In the genomic region with DNA sequence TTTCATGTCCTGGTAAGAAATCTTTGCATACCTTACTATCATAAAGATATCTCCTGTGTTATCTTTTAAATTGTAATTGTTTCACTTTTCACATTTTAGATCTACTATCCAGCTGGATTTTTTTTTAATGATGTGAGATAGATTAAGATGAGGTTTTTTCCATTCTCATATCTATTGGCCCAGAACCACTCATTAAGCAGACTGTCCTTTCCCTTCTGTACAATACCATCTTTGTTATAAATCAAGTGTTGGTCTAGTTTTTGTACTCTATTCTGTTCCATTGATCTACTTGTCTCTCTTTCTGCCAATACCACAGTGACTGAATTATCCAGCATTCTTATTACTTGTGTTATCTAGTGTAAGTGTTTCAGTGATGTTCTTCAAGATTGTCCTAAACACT, we compare ENCODE assay signal across 35 cellular contexts.
"Had no signal": no experiment of that assay in that cellular context is flagged by ENCODE, and none has a peak within 500 bp of the region (broad histone marks: within the 10 kb centered on the region; RNA-seq: fewer than 3 reads in every experiment).

No MANE protein-coding gene starts in this region.

- H3K4me1 Mint-ChIP-seq: activated CD4-positive, alpha-beta T cell treated with anti-CD3 and anti-CD28 coated beads, Interleukin-2, amount 10 ng/mL, durations not matched to agents 24 days and 14 days; activated CD8-positive, alpha-beta memory T cell treated with anti-CD3 and anti-CD28 coated beads, Interleukin-2, amount 10 ng/mL, durations not matched to agents 7 days and 5 days; activated naive CD8-positive, alpha-beta T cell treated with anti-CD3 and anti-CD28 coated beads for 36 hours had no signal

- H3K9me3 Mint-ChIP-seq: activated CD4-positive, alpha-beta T cell treated with anti-CD3 and anti-CD28 coated beads, Interleukin-2, amount 10 ng/mL, durations not matched to agents 24 days and 14 days; activated naive CD4-positive, alpha-beta T cell treated with anti-CD3 and anti-CD28 coated beads for 36 hours; activated naive CD4-positive, alpha-beta T cell treated with anti-CD3 and anti-CD28 coated beads, Interleukin-2, amount 50 U/mL, for 24 hours; activated naive CD8-positive, alpha-beta T cell treated with anti-CD3 and anti-CD28 coated beads for 36 hours; activated naive CD8-positive, alpha-beta T cell treated with anti-CD3 and anti-CD28 coated beads, Interleukin-2, amount 50 U/mL, for 24 hours; activated T-helper 1 cell treated with anti-CD3 and anti-CD28 coated beads, Interleukin-12 subunit alpha, Interleukin-12 subunit beta, Interleukin-2, Interleukin-4 antibody, amounts not matched to agents 30 ng/mL and 10 ng/mL and 1 ng/mL, durations not matched to agents 14 hours and 24 hours and 36 hours; activated T-helper 2 cell treated with anti-CD3 and anti-CD28 coated beads, Interferon-gamma antibody, Interleukin-2, Interleukin-4, amounts not matched to agents 10 μg/mL and 5 μg/mL and 100 μg/mL, durations not matched to agents 14 hours and 24 hours and 36 hours; T-helper 1 cell treated with Interleukin-12 subunit alpha and Interleukin-12 subunit beta and Interleukin-4 antibody, amounts not matched to agents 30 μg/mL and 1 μg/mL, for 36 hours had no signal

- H3K27ac Mint-ChIP-seq: activated CD4-positive, alpha-beta memory T cell treated with anti-CD3 and anti-CD28 coated beads for 36 hours; activated CD4-positive, alpha-beta T cell treated with anti-CD3 and anti-CD28 coated beads for 36 hours; activated CD4-positive, alpha-beta T cell treated with anti-CD3 and anti-CD28 coated beads, Interleukin-2, amount 10 ng/mL, durations not matched to agents 24 days and 14 days; activated CD8-positive, alpha-beta memory T cell treated with anti-CD3 and anti-CD28 coated beads, Interleukin-2, amount 10 ng/mL, durations not matched to agents 7 days and 5 days; activated CD8-positive, alpha-beta T cell treated with anti-CD3 and anti-CD28 coated beads, Interleukin-2, amount 10 ng/mL, durations not matched to agents 7 days and 5 days; activated naive CD4-positive, alpha-beta T cell treated with anti-CD3 and anti-CD28 coated beads for 36 hours; activated naive CD4-positive, alpha-beta T cell treated with anti-CD3 and anti-CD28 coated beads, Interleukin-2, amount 50 U/mL, for 24 hours; activated naive CD8-positive, alpha-beta T cell treated with anti-CD3 and anti-CD28 coated beads for 36 hours; activated naive CD8-positive, alpha-beta T cell treated with anti-CD3 and anti-CD28 coated beads, Interleukin-2, amount 50 U/mL, for 24 hours; activated T-helper 1 cell treated with anti-CD3 and anti-CD28 coated beads, Interleukin-12 subunit alpha, Interleukin-12 subunit beta, Interleukin-2, Interleukin-4 antibody, amounts not matched to agents 30 ng/mL and 10 ng/mL and 1 ng/mL, durations not matched to agents 14 hours and 24 hours and 36 hours; activated T-helper 2 cell treated with anti-CD3 and anti-CD28 coated beads, Interferon-gamma antibody, Interleukin-2, Interleukin-4, amounts not matched to agents 10 μg/mL and 5 μg/mL and 100 μg/mL, durations not matched to agents 14 hours and 24 hours and 36 hours; T-cell; T-helper 1 cell treated with Interleukin-12 subunit alpha and Interleukin-12 subunit beta and Interleukin-4 antibody, amounts not matched to agents 30 μg/mL and 1 μg/mL, for 36 hours had no signal

- H3K27me3 Mint-ChIP-seq: activated CD4-positive, alpha-beta memory T cell treated with anti-CD3 and anti-CD28 coated beads for 36 hours; activated CD4-positive, alpha-beta T cell treated with anti-CD3 and anti-CD28 coated beads for 36 hours; activated naive CD4-positive, alpha-beta T cell treated with anti-CD3 and anti-CD28 coated beads, Interleukin-2, amount 50 U/mL, for 24 hours; activated naive CD8-positive, alpha-beta T cell treated with anti-CD3 and anti-CD28 coated beads for 36 hours; activated naive CD8-positive, alpha-beta T cell treated with anti-CD3 and anti-CD28 coated beads, Interleukin-2, amount 50 U/mL, for 24 hours had no signal

- H3K27ac ChIP-seq: adrenal gland, ascending aorta, breast epithelium, cardiac muscle cell, colonic mucosa, epithelial cell of prostate, esophagus squamous epithelium, gastrocnemius medialis, heart left ventricle, WERI-Rb-1 had no signal

- H3K27me3 ChIP-seq: adrenal gland, ascending aorta, breast epithelium, cardiac muscle cell, colonic mucosa, esophagus squamous epithelium, gastrocnemius medialis, heart left ventricle had no signal

- H3K4me1 ChIP-seq: adrenal gland, ascending aorta, breast epithelium, colonic mucosa, esophagus squamous epithelium, gastrocnemius medialis, heart left ventricle had no signal

- H3K36me3 ChIP-seq: adrenal gland, ascending aorta, breast epithelium, cardiac muscle cell, colonic mucosa, esophagus squamous epithelium, gastrocnemius medialis, heart left ventricle, WERI-Rb-1 had no signal

- H3K4me3 ChIP-seq: adrenal gland, ascending aorta, breast epithelium, cardiac muscle cell, colonic mucosa, esophagus squamous epithelium, gastrocnemius medialis, heart left ventricle had no signal

- DNase-seq: activated CD4-positive, alpha-beta memory T cell treated with anti-CD3 and anti-CD28 coated beads for 36 hours; activated CD4-positive, alpha-beta T cell treated with anti-CD3 and anti-CD28 coated beads for 36 hours; activated CD4-positive, alpha-beta T cell treated with anti-CD3 and anti-CD28 coated beads, Interleukin-2, amount 10 ng/mL, durations not matched to agents 24 days and 14 days; activated CD4-positive, CD25-positive, alpha-beta regulatory T cell; activated CD4-positive, CD25-positive, alpha-beta regulatory T cell treated with anti-CD3 and anti-CD28 coated beads, Interleukin-2, amount 50 U/mL, for 72 hours; activated CD8-positive, alpha-beta memory T cell treated with anti-CD3 and anti-CD28 coated beads, Interleukin-2, amount 10 ng/mL, durations not matched to agents 7 days and 5 days; activated CD8-positive, alpha-beta memory T cell treated with anti-CD3 and anti-CD28 coated beads, Interleukin-2, amount 50 U/mL, for 4 hours; activated CD8-positive, alpha-beta T cell treated with anti-CD3 and anti-CD28 coated beads, Interleukin-2, amount 10 ng/mL, durations not matched to agents 7 days and 5 days; activated effector memory CD4-positive, alpha-beta T cell treated with anti-CD3 and anti-CD28 coated beads, Interleukin-2, amount 50 U/mL, for 16 hours; activated naive CD4-positive, alpha-beta T cell treated with anti-CD3 and anti-CD28 coated beads for 36 hours; activated naive CD8-positive, alpha-beta T cell treated with anti-CD3 and anti-CD28 coated beads for 36 hours; activated naive CD8-positive, alpha-beta T cell treated with anti-CD3 and anti-CD28 coated beads, Interleukin-2, amount 50 U/mL, for 24 hours; activated T-cell treated with anti-CD3 and anti-CD28 coated beads, Interleukin-2, amount 50 U/mL, for 1 hour; activated T-cell treated with anti-CD3 and anti-CD28 coated beads, Interleukin-2, amount 50 U/mL, for 48 hours; adrenal gland; central memory CD4-positive, alpha-beta T cell; cerebellar nuclear complex; colonic mucosa; effector CD8-positive, alpha-beta T cell; esophagus squamous epithelium; gastrocnemius medialis; glutamatergic neuron; heart left ventricle; T-cell; T-helper 9 cell; WERI-Rb-1 had no signal

- ATAC-seq: activated CD4-positive, alpha-beta T cell treated with anti-CD3 and anti-CD28 coated beads for 36 hours; activated CD8-positive, alpha-beta memory T cell treated with anti-CD3 and anti-CD28 coated beads, Interleukin-2, amount 10 ng/mL, durations not matched to agents 7 days and 5 days; activated CD8-positive, alpha-beta T cell treated with anti-CD3 and anti-CD28 coated beads, Interleukin-2, amount 10 ng/mL, durations not matched to agents 7 days and 5 days; activated naive CD8-positive, alpha-beta T cell treated with anti-CD3 and anti-CD28 coated beads, Interleukin-2, amount 50 U/mL, for 24 hours; gastrocnemius medialis; heart left ventricle; T-cell had no signal

- H3K9me3 ChIP-seq: adrenal gland, ascending aorta, breast epithelium, colonic mucosa, esophagus squamous epithelium, gastrocnemius medialis, heart left ventricle had no signal

- H3K36me3 Mint-ChIP-seq: activated CD4-positive, alpha-beta memory T cell treated with anti-CD3 and anti-CD28 coated beads for 36 hours; activated CD8-positive, alpha-beta memory T cell treated with anti-CD3 and anti-CD28 coated beads, Interleukin-2, amount 10 ng/mL, durations not matched to agents 7 days and 5 days; activated naive CD4-positive, alpha-beta T cell treated with anti-CD3 and anti-CD28 coated beads, Interleukin-2, amount 50 U/mL, for 24 hours; brain; T-cell had no signal

- H3K4me3 Mint-ChIP-seq: activated CD4-positive, alpha-beta memory T cell treated with anti-CD3 and anti-CD28 coated beads for 36 hours; activated CD4-positive, alpha-beta T cell treated with anti-CD3 and anti-CD28 coated beads for 36 hours; activated CD4-positive, alpha-beta T cell treated with anti-CD3 and anti-CD28 coated beads, Interleukin-2, amount 10 ng/mL, durations not matched to agents 24 days and 14 days; activated CD8-positive, alpha-beta memory T cell treated with anti-CD3 and anti-CD28 coated beads, Interleukin-2, amount 10 ng/mL, durations not matched to agents 7 days and 5 days; activated CD8-positive, alpha-beta T cell treated with anti-CD3 and anti-CD28 coated beads, Interleukin-2, amount 10 ng/mL, durations not matched to agents 7 days and 5 days; activated naive CD4-positive, alpha-beta T cell treated with anti-CD3 and anti-CD28 coated beads for 36 hours; activated naive CD4-positive, alpha-beta T cell treated with anti-CD3 and anti-CD28 coated beads, Interleukin-2, amount 50 U/mL, for 24 hours; activated naive CD8-positive, alpha-beta T cell treated with anti-CD3 and anti-CD28 coated beads for 36 hours; activated naive CD8-positive, alpha-beta T cell treated with anti-CD3 and anti-CD28 coated beads, Interleukin-2, amount 50 U/mL, for 24 hours; activated T-helper 1 cell treated with anti-CD3 and anti-CD28 coated beads, Interleukin-12 subunit alpha, Interleukin-12 subunit beta, Interleukin-2, Interleukin-4 antibody, amounts not matched to agents 30 ng/mL and 10 ng/mL and 1 ng/mL, durations not matched to agents 14 hours and 24 hours and 36 hours; brain; T-cell; T-helper 1 cell treated with Interleukin-12 subunit alpha and Interleukin-12 subunit beta and Interleukin-4 antibody, amounts not matched to agents 30 μg/mL and 1 μg/mL, for 36 hours had no signal
